9 cellular contexts compared by ENCODE assay signal in the genomic region with DNA sequence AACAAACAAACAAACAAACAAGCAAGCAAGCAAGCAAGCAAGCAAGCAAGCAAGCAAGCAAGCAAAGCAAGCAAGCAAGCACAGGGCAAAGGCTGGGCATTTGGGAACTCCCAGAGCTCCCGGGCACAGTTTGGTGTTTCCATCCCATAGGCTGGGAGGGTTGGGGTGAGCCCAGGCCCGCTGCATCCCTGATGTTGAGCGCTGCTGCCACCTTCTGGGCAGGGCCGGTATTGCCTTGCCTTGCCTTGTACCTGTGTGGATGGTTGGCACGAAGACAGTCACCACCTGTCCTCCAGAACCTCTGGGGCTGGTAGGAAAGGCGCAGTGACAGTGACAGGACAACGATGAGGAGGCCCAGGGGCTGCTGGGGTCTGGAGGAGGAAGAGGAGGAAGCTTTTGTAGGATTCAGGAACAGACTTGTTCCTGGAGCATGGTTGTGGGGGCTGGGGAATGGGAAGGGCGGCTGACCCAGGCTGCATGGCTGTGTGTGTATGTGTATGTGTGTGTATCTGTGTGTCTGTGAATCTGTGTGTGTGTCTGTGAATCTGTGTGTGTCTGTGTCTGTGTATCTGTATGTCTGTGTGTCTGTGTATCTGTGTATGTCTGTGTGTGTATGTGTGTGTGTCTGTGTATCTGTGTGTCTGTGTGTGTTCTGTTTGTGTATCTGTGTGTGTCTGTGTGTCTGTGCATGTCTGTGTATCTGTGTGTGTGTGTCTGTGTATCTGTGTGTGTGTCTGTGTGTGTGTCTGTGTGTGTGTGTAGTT. TPM values are rescaled to one million over a fixed set of nuclear protein-coding genes. Genes with fewer than 3 reads are reported as not detected.
DNase-seq lines count a peak whose midpoint lies in the region; ATAC-seq and TF ChIP-seq lines count a peak whose summit lies in the region.
"Had no signal": no experiment of that assay in that cellular context is flagged by ENCODE, and none has a peak within 500 bp of the region (broad histone marks: within the 10 kb centered on the region; RNA-seq: fewer than 3 reads in every experiment).

No MANE protein-coding gene starts in this region.

- TF ChIP-seq RAD21 in HCT116 (IDR thresholded peaks at IDR 0.05; ENCODE audit: low read depth), result no peak

- H3K27ac ChIP-seq in HCT116 (ENCODE audit: low read depth, low read length) (no peak overlapping the region), cardiac muscle cell (no peak overlapping the region), psoas muscle (no peak overlapping the region)

- RAD21 ChIA-PET in HCT116 (lab: Charles Lee; ENCODE audit: low non-redundant PET in 1 of 2, low total read pairs in 2 of 2, uncharacterized antibody in 2 of 2, unreplicated experiment in 2 of 2), result interaction anchor here (0.6 to 1.2 kb wide), 11 partner anchors 9 to 171 kb away, joined by 3 to 8 read pairs (median 5); no protein-coding TSS in a partner anchor

- H3K9me3 Mint-ChIP-seq in activated naive CD8-positive, alpha-beta T cell treated with anti-CD3 and anti-CD28 coated beads for 36 hours, result no peaks in the 10 kb centered on the region
- H3K9me3 Mint-ChIP-seq: dendritic cell treated with granulocyte-macrophage colony-stimulating factor and Interleukin-4, amounts not matched to agents 40 ng/mL and 50 ng/mL, for 4 days had no signal

- BruUV-seq in HCT116 (replicated peaks; lab: Mats Ljungman, UMichigan), result no TSS peak

- peaks cover 18 to 30% of the 10 kb centered on the region in 2 experiments for H3K4me1 ChIP-seq in HCT116 (ENCODE audit: control insufficient read depth in 1 of 2, insufficient read depth in 2 of 2, low read length in 2 of 2)
- no peaks in the 10 kb centered on the region for H3K4me1 ChIP-seq in cardiac muscle cell (ENCODE audit: low read depth)
- H3K4me1 ChIP-seq in psoas muscle, result no peaks in the 10 kb centered on the region

- H3K9me2 ChIP-seq in HCT116 (ENCODE audit: insufficient read depth), result no peaks in the 10 kb centered on the region

- H3K9me3 ChIP-seq in HCT116 (ENCODE audit: control insufficient read depth in 1 of 2, insufficient read depth in 1 of 2, low read depth in 1 of 2, low read length in 2 of 2) (no peaks in the 10 kb centered on the region), cardiac muscle cell (ENCODE audit: low read depth) (no peaks in the 10 kb centered on the region), psoas muscle (no peaks in the 10 kb centered on the region)

- peak overlapping the region; percentile 40; the same call in 1 of the 2 replicates for H3K4me2 ChIP-seq in HCT116 (ENCODE audit: low read length)

- CTCF ChIA-PET in HCT116 (lab: Charles Lee), result interaction anchor here (0.6 to 3.9 kb wide), 17 partner anchors 9 to 148 kb away, joined by 3 to 28 read pairs (median 4); partner anchors contain the start of genes ABHD11 and TBL2

- intact Hi-C loops in HCT116 (cut with micrococcal nuclease), result loop anchor here (1.0 to 10.0 kb wide), 4 partner anchors 61 to 204 kb away; partner anchors contain the start of genes BAZ1B and VPS37D
- intact Hi-C loops in psoas muscle (cut with DNase I), result loop anchor here (1.0 to 2.0 kb wide), 2 partner anchors 119 kb away; no protein-coding TSS in a partner anchor

- H3K36me3 ChIP-seq in HCT116 (ENCODE audit: control insufficient read depth in 1 of 2, insufficient read depth in 2 of 2, low read length in 2 of 2), result no peaks in the 10 kb centered on the region
- no peaks in the 10 kb centered on the region for H3K36me3 ChIP-seq in cardiac muscle cell
- no peaks in the 10 kb centered on the region for H3K36me3 ChIP-seq in psoas muscle (ENCODE audit: insufficient read depth in 1 of 2, low read depth in 1 of 2)

- WGBS in psoas muscle, 3 donors, result 5 to 7% (median 6%) methylated on average over 8 of the region's 8 CpGs

- H3K9ac ChIP-seq in HCT116 (ENCODE audit: low read length), result no peak overlapping the region

- DNase-seq in ELR (ENCODE audit: low read depth), result peak; percentile 76
- DNase-seq in HCT116 (ENCODE audit: low read depth, low spot score), result peak; percentile 73
- DNase-seq in NCI-H1105 (lab: John Stamatoyannopoulos, UW), result peak; percentile 76
- peak; percentile 83 for DNase-seq in T follicular helper cell (ENCODE audit: low read depth)
- DNase-seq in activated naive CD8-positive, alpha-beta T cell treated with anti-CD3 and anti-CD28 coated beads for 36 hours, result peak; percentile 84
- DNase-seq in cardiac muscle cell (ENCODE audit: low read depth in 1 of 2, low spot score in 1 of 2), result peak; percentile 72 to 88
- DNase-seq in psoas muscle, result peak; percentile 86 to 92

- H3K27me3 Mint-ChIP-seq in activated naive CD8-positive, alpha-beta T cell treated with anti-CD3 and anti-CD28 coated beads for 36 hours, result peaks cover 15% of the 10 kb centered on the region

- ATAC-seq in HCT116, result peak; percentile 99
- peak; percentile 88 to 94 (median 90) for ATAC-seq in psoas muscle
- ATAC-seq in HG03565 (IDR thresholded peaks at IDR 0.05; ENCODE audit: unreplicated experiment), result no peak

- no peaks in the 10 kb centered on the region for H4K20me1 ChIP-seq in HCT116 (ENCODE audit: insufficient read depth)

- peak in 2 of 3 experiments; percentile 98 to 99; a peak in 4 of 6 replicates for TF ChIP-seq CTCF in HCT116 (IDR thresholded peaks at IDR 0.05 in 2 of 3, conservative IDR thresholded peaks at IDR 0.05 in 1 of 3; ENCODE audit: borderline replicate concordance in 1 of 3, insufficient read depth in 1 of 3, low read depth in 2 of 3, low read length in 2 of 3)
- peak; percentile 98 for TF ChIP-seq CTCF in cardiac muscle cell (IDR thresholded peaks at IDR 0.05; ENCODE audit: low read depth, low read length)
- peak; percentile 95 for TF ChIP-seq CTCF in psoas muscle (IDR thresholded peaks at IDR 0.05)

- no peaks in the 10 kb centered on the region for H3K79me2 ChIP-seq in HCT116 (ENCODE audit: insufficient read depth, low read length)

- H3K36me3 Mint-ChIP-seq in activated naive CD8-positive, alpha-beta T cell treated with anti-CD3 and anti-CD28 coated beads for 36 hours, result no peaks in the 10 kb centered on the region

- no peaks in the 10 kb centered on the region for H3K4me1 Mint-ChIP-seq in activated naive CD8-positive, alpha-beta T cell treated with anti-CD3 and anti-CD28 coated beads for 36 hours

- no peak overlapping the region for H3K27ac Mint-ChIP-seq in activated naive CD8-positive, alpha-beta T cell treated with anti-CD3 and anti-CD28 coated beads for 36 hours
- H3K27ac Mint-ChIP-seq: dendritic cell treated with granulocyte-macrophage colony-stimulating factor and Interleukin-4, amounts not matched to agents 40 ng/mL and 50 ng/mL, for 4 days had no signal

- peak overlapping the region; percentile 57 for H2AFZ ChIP-seq in HCT116 (ENCODE audit: low read depth, low read length, poor library complexity, severe bottlenecking)

- no peak overlapping the region for H3K4me3 ChIP-seq in HCT116 (replicated peaks in 1 of 2; ENCODE audit: low read depth in 1 of 2, low read length in 2 of 2)
- no peak overlapping the region for H3K4me3 ChIP-seq in cardiac muscle cell
- H3K4me3 ChIP-seq in psoas muscle, result no peak overlapping the region

- H3K27me3 ChIP-seq in HCT116 (ENCODE audit: insufficient read depth, low read length) (no peaks in the 10 kb centered on the region), cardiac muscle cell (no peaks in the 10 kb centered on the region), psoas muscle (ENCODE audit: insufficient read depth in 3 of 3, low read length in 2 of 3) (no peaks in the 10 kb centered on the region)

- H3K4me3 Mint-ChIP-seq in activated naive CD8-positive, alpha-beta T cell treated with anti-CD3 and anti-CD28 coated beads for 36 hours, result no peak overlapping the region
- H3K4me3 Mint-ChIP-seq: dendritic cell treated with granulocyte-macrophage colony-stimulating factor and Interleukin-4, amounts not matched to agents 40 ng/mL and 50 ng/mL, for 4 days had no signal

- POLR2A ChIA-PET in HCT116 (lab: Charles Lee), result interaction anchor here (0.6 to 0.7 kb wide), 2 partner anchors 19 to 102 kb away, joined by 3 to 4 read pairs; partner anchors contain the start of gene MLXIPL

- no peak for TF ChIP-seq POLR2A in HCT116 (IDR thresholded peaks at IDR 0.05; ENCODE audit: borderline replicate concordance, extremely low read depth, insufficient read depth, insufficient read length)

TF ChIP-seq in HCT116, 20 proteins besides CTCF, POLR2A, EP300 and RAD21 (continues in another document):
- no peak for TF ChIP-seq CEBPB (IDR thresholded peaks at IDR 0.05; ENCODE audit: low read depth)

RNA-seq across cellular contexts. Expression of gene STX1A, which starts 6.4 kb away (rescaled TPM):
- 39.4 TPM for total RNA-seq in HCT116 (2021; ENCODE audit: unreplicated experiment)
- polyA plus RNA-seq in HCT116 (2012), result 41.2 and 46.8 TPM in 2 replicates
- 1 to 10 TPM; 4.9 TPM for total RNA-seq in activated naive CD8-positive, alpha-beta T cell treated with anti-CD3 and anti-CD28 coated beads for 36 hours
- 14.4 and 20.6 TPM in 2 replicates for total RNA-seq in cardiac muscle cell
- 9.8 and 11.8 TPM in 2 replicates for polyA plus RNA-seq in cardiac muscle cell
- 1 to 10 TPM; 1.9 to 3.6 (median 2.6) TPM for total RNA-seq in psoas muscle
- 1 to 10 TPM; 2.3 to 5.4 (median 4.2) TPM for polyA plus RNA-seq in psoas muscle

RNA-seq across cellular contexts. Expression of gene ABHD11, which starts 12.7 kb away (rescaled TPM):
- total RNA-seq in HCT116 (2021; ENCODE audit: unreplicated experiment) (69.8 TPM), cardiac muscle cell (30.9 and 48.9 TPM in 2 replicates), psoas muscle (10 to 100 TPM in 2 of 4 donors, 1 to 10 TPM in 2; 6.8 to 16.9 (median 11.5) TPM)
- 56.8 and 61.1 TPM in 2 replicates for polyA plus RNA-seq in HCT116 (2012)
- 10 to 100 TPM; 24.2 to 25.2 TPM for total RNA-seq in activated naive CD8-positive, alpha-beta T cell treated with anti-CD3 and anti-CD28 coated beads for 36 hours
- polyA plus RNA-seq in cardiac muscle cell (42.2 and 59.6 TPM in 2 replicates), psoas muscle (10 to 100 TPM in 2 of 3 donors, 1 to 10 TPM in 1; 7.4 to 26.6 (median 14.1) TPM)

RNA-seq across cellular contexts. Expression of gene BUD23, which starts 42.5 kb away (rescaled TPM):
- total RNA-seq in HCT116 (2021; ENCODE audit: unreplicated experiment) (168 TPM), cardiac muscle cell (63.9 and 100.0 TPM in 2 replicates), psoas muscle (10 to 100 TPM; 50.4 to 96.2 (median 83.4) TPM)
- 148 and 164 TPM in 2 replicates for polyA plus RNA-seq in HCT116 (2012)
- 100 to 1,000 TPM; 117 to 124 TPM for total RNA-seq in activated naive CD8-positive, alpha-beta T cell treated with anti-CD3 and anti-CD28 coated beads for 36 hours
- polyA plus RNA-seq in cardiac muscle cell (141 and 170 TPM in 2 replicates), psoas muscle (100 to 1,000 TPM; 106 to 155 (median 149) TPM)

RNA-seq across cellular contexts. Expression of gene DNAJC30, which starts 42.6 kb away (rescaled TPM):
- total RNA-seq in HCT116 (2021; ENCODE audit: unreplicated experiment) (8.5 TPM), cardiac muscle cell (9.9 and 10.1 TPM in 2 replicates), psoas muscle (10 to 100 TPM in 2 of 4 donors, 1 to 10 TPM in 2; 8.7 to 13.9 (median 10.6) TPM)
- 3.4 and 5.1 TPM in 2 replicates for polyA plus RNA-seq in HCT116 (2012)
- 10 to 100 TPM in 1 of 2 experiments, 1 to 10 TPM in 1; 9.5 to 10.7 TPM for total RNA-seq in activated naive CD8-positive, alpha-beta T cell treated with anti-CD3 and anti-CD28 coated beads for 36 hours
- polyA plus RNA-seq in cardiac muscle cell (23.4 and 24.3 TPM in 2 replicates), psoas muscle (1 to 10 TPM; 4.3 to 9.8 (median 8.3) TPM)

RNA-seq across cellular contexts. Expression of gene CLDN3, which starts 44.2 kb away (rescaled TPM):
- total RNA-seq in HCT116 (2021; ENCODE audit: unreplicated experiment), result 19.2 TPM
- polyA plus RNA-seq in HCT116 (2012), result 41.6 and 56.2 TPM in 2 replicates
- not detected for total RNA-seq in activated naive CD8-positive, alpha-beta T cell treated with anti-CD3 and anti-CD28 coated beads for 36 hours
- 5.9 and 11.0 TPM in 2 replicates for total RNA-seq in cardiac muscle cell
- polyA plus RNA-seq in cardiac muscle cell, result 5.6 and 11.2 TPM in 2 replicates
- total RNA-seq in psoas muscle, result under 1 TPM in 1 of 4 donors, not detected in 3; 0.17 TPM
- under 1 TPM in 2 of 3 donors, not detected in 1; 0.04 to 0.16 TPM for polyA plus RNA-seq in psoas muscle
